9 cellular contexts compared by ENCODE assay signal in genomic region chr2:227817940-227818568, GRCh38. TPM values are rescaled to one million over a fixed set of nuclear protein-coding genes. Genes with fewer than 3 reads are reported as not detected.
DNase-seq lines count a peak whose midpoint lies in the region; ATAC-seq and TF ChIP-seq lines count a peak whose summit lies in the region.
"Had no signal": no experiment of that assay in that cellular context is flagged by ENCODE, and none has a peak within 500 bp of the region (broad histone marks: within the 10 kb centered on the region; RNA-seq: fewer than 3 reads in every experiment).

No MANE protein-coding gene starts in this region.

- no peak overlapping the region for H3K4me3 Mint-ChIP-seq in immature natural killer cell
- H3K4me3 Mint-ChIP-seq: memory B cell had no signal

- no peaks in the 10 kb centered on the region for H3K36me3 ChIP-seq in BJ (ENCODE audit: control insufficient read depth, insufficient read depth, low read length)
- H3K36me3 ChIP-seq in spleen: no peaks in the 10 kb centered on the region

- 27% methylated on average over 9 of the region's 9 CpGs for WGBS in right cardiac atrium
- WGBS in spleen, 5 donors: 25 to 44% (median 37%) methylated on average over 9 of the region's 9 CpGs

- no peaks in the 10 kb centered on the region for H3K36me3 Mint-ChIP-seq in immature natural killer cell
- H3K36me3 Mint-ChIP-seq: memory B cell had no signal

- no peak for TF ChIP-seq POLR2A in spleen (IDR thresholded peaks at IDR 0.05)

- peaks cover 3% of the 10 kb centered on the region; the same call in 1 of the 2 replicates for H3K27me3 ChIP-seq in BJ (ENCODE audit: control insufficient read depth, insufficient read depth, low read length)
- no peaks in the 10 kb centered on the region for H3K27me3 ChIP-seq in right cardiac atrium (ENCODE audit: control insufficient read depth, insufficient read depth)
- peaks cover 0 to 27% (median 0%) of the 10 kb centered on the region in 7 donors for H3K27me3 ChIP-seq in spleen (replicated peaks in 1 of 7)

- POLR2A ChIA-PET in BJ (lab: Charles Lee): interaction anchor here (0.7 kb wide), 1 partner anchor 109 kb away, joined by 3 read pairs; no protein-coding TSS in a partner anchor

- H3K9me3 ChIP-seq in right cardiac atrium (ENCODE audit: control insufficient read depth, low read length) (no peaks in the 10 kb centered on the region), spleen (no peaks in the 10 kb centered on the region)

- no peak overlapping the region for H3K27ac Mint-ChIP-seq in immature natural killer cell
- H3K27ac Mint-ChIP-seq: memory B cell had no signal

- H3K27ac ChIP-seq in right cardiac atrium (ENCODE audit: low read length): no peak overlapping the region
- H3K27ac ChIP-seq in spleen: peak overlapping the region in 6 of 8 donors; percentile 41 to 87 (median 80)

- H3K4me3 ChIP-seq in BJ (ENCODE audit: low read depth, low read length) (no peak overlapping the region), right cardiac atrium (ENCODE audit: low read length) (no peak overlapping the region), spleen (peak overlapping the region in 1 of 8 donors; percentile 15)

- TF ChIP-seq CTCF in BJ (IDR thresholded peaks at IDR 0.05; ENCODE audit: insufficient read depth, low read depth, low read length) (no peak), spleen (IDR thresholded peaks at IDR 0.05 in 8 of 11, conservative IDR thresholded peaks at IDR 0.05 in 3 of 11) (no peak)

- CTCF ChIA-PET in BJ (lab: Yijun Ruan, JAX): interaction anchor here (0.9 to 1.1 kb wide), 2 partner anchors 72 to 411 kb away, joined by 3 read pairs; no protein-coding TSS in a partner anchor

- peak; percentile 73 for ATAC-seq in HG02610 (IDR thresholded peaks at IDR 0.05; ENCODE audit: unreplicated experiment)
- ATAC-seq in right cardiac atrium: peak; percentile 77 to 91
- ATAC-seq in GM19324 (IDR thresholded peaks at IDR 0.05; ENCODE audit: low FRiP score, unreplicated experiment): no peak

- H3K4me1 Mint-ChIP-seq in immature natural killer cell: no peaks in the 10 kb centered on the region
- H3K4me1 Mint-ChIP-seq: memory B cell had no signal

- H3K9me3 Mint-ChIP-seq in immature natural killer cell: peaks cover 0 to 7% (median 0%) of the 10 kb centered on the region in 6 donors

- intact Hi-C loops in right cardiac atrium (cut with DNase I): no loop called here
- intact Hi-C loops in spleen (cut with DNase I; ENCODE audit: low total_unique reads): no loop called here

- H3K27me3 Mint-ChIP-seq in immature natural killer cell (ENCODE audit: low read depth in 3 of 3): peaks cover 3 to 8% (median 4%) of the 10 kb centered on the region in 3 donors

- H3K4me1 ChIP-seq in right cardiac atrium (ENCODE audit: control insufficient read depth, insufficient read depth, low read length) (peaks cover 5% of the 10 kb centered on the region), spleen (peaks cover 0 to 31% (median 7%) of the 10 kb centered on the region in 6 donors)

- DNase-seq in BJ (ENCODE audit: low read depth) (peak; percentile 99), SW480 (ENCODE audit: low spot score) (peak; percentile 89), amniotic stem cell (lab: John Stamatoyannopoulos, UW) (peak; percentile 100), right cardiac atrium (peak; percentile 69 to 95 (median 87)), spleen (peak; percentile 83), immature natural killer cell (no peak)

RNA-seq across cellular contexts. Expression of gene CCL20, which starts 4.4 kb away (rescaled TPM):
- polyA plus RNA-seq in BJ (2011; rRNA removed) (not detected in 2 replicates), right cardiac atrium (not detected), spleen (under 1 TPM; 0.28 to 0.74 (median 0.46) TPM), immature natural killer cell (1 to 10 TPM in 1 of 3 donors, not detected in 2; 1.1 TPM)
- not detected in 2 replicates for polyA minus RNA-seq in BJ (2011; rRNA and poly(A)+ RNA removed)
- total RNA-seq in right cardiac atrium (not detected), spleen (not detected)

RNA-seq across cellular contexts. Expression of gene DAW1, which starts 53.4 kb away (rescaled TPM):
- 0.10 TPM in 1 of 2 replicates, not detected in the other for polyA plus RNA-seq in BJ (2011; rRNA removed)
- not detected in 2 replicates for polyA minus RNA-seq in BJ (2011; rRNA and poly(A)+ RNA removed)
- under 1 TPM in 2 of 4 donors, not detected in 2; 0.15 to 0.56 TPM for total RNA-seq in right cardiac atrium
- 0.09 TPM for polyA plus RNA-seq in right cardiac atrium
- total RNA-seq in spleen: 1 to 10 TPM in 1 of 7 donors, not detected in 6; 2.2 TPM
- not detected for polyA plus RNA-seq in spleen
- not detected for polyA plus RNA-seq in immature natural killer cell

Comparison
In these comparisons a context has a peak if more than half of its experiments do, and no peak if none do; other contexts are left out.
1. DNase-seq: peak in BJ (single experiment), SW480 (single experiment), amniotic stem cell (single experiment), right cardiac atrium (3 of 3) and spleen (single experiment); none in immature natural killer cell (0 of 3).